In genomic region chr1:207823880-207824566, GRCh38 we compare ENCODE assay signal across 8 cellular contexts.
A peak's percentile ranks its signal among the peaks of the same experiment; 100 is the strongest.
DNase-seq lines count a peak whose midpoint lies in the region; ATAC-seq and TF ChIP-seq lines count a peak whose summit lies in the region.

No MANE protein-coding gene starts in this region.

- H3K79me2 ChIP-seq in HCT116 (ENCODE audit: insufficient read depth, low read length), result peaks cover 31% of the 10 kb centered on the region

- ATAC-seq in HCT116 (peak; percentile 70), GM21360 (IDR thresholded peaks at IDR 0.05; ENCODE audit: unreplicated experiment) (no peak)

- no peak overlapping the region for H3K4me3 ChIP-seq in HCT116 (replicated peaks in 1 of 2; ENCODE audit: low read depth in 1 of 2, low read length in 2 of 2)
- no peak overlapping the region for H3K4me3 ChIP-seq in mucosa of stomach (ENCODE audit: low read length)

- H3K9me3 ChIP-seq in HCT116 (ENCODE audit: control insufficient read depth in 1 of 2, insufficient read depth in 1 of 2, low read depth in 1 of 2, low read length in 2 of 2) (no peaks in the 10 kb centered on the region), mucosa of stomach (ENCODE audit: control insufficient read depth, low read length) (no peaks in the 10 kb centered on the region)

- no peak for TF ChIP-seq POLR2A in HCT116 (IDR thresholded peaks at IDR 0.05; ENCODE audit: borderline replicate concordance, extremely low read depth, insufficient read depth, insufficient read length)

- in situ Hi-C loops in G401 (cut with HindIII; ENCODE audit: low sequenced_read_pairs), result no loop called here

- H2AFZ ChIP-seq in HCT116 (ENCODE audit: low read depth, low read length, poor library complexity, severe bottlenecking), result no peak overlapping the region

- RAD21 ChIA-PET in HCT116 (lab: Charles Lee; ENCODE audit: low non-redundant PET in 1 of 2, low total read pairs in 2 of 2, uncharacterized antibody in 2 of 2, unreplicated experiment in 2 of 2), result no interaction called here

- H3K27ac ChIP-seq in HCT116 (ENCODE audit: low read depth, low read length) (peak overlapping the region; percentile 30; the same call in 1 of the 2 replicates), epithelial cell of prostate (peak overlapping the region; percentile 82)

- H3K27me3 ChIP-seq in HCT116 (ENCODE audit: insufficient read depth, low read length) (no peaks in the 10 kb centered on the region), mucosa of stomach (ENCODE audit: control insufficient read depth, insufficient read depth, low read length) (no peaks in the 10 kb centered on the region)

- TF ChIP-seq CTCF in HCT116 (IDR thresholded peaks at IDR 0.05 in 2 of 3, conservative IDR thresholded peaks at IDR 0.05 in 1 of 3; ENCODE audit: borderline replicate concordance in 1 of 3, insufficient read depth in 1 of 3, low read depth in 2 of 3, low read length in 2 of 3), result peak in 2 of 3 experiments; percentile 18 to 45; a peak in 2 of 6 replicates

- BruUV-seq in HCT116 (replicated peaks; lab: Mats Ljungman, UMichigan), result no TSS peak

- no peaks in the 10 kb centered on the region for H3K9me2 ChIP-seq in HCT116 (ENCODE audit: insufficient read depth)

- POLR2A ChIA-PET in HCT116 (lab: Charles Lee), result interaction anchor here (0.7 kb wide), 1 partner anchor 61 kb away, joined by 4 read pairs; no protein-coding TSS in a partner anchor

- H3K4me1 ChIP-seq in HCT116 (ENCODE audit: control insufficient read depth in 1 of 2, insufficient read depth in 2 of 2, low read length in 2 of 2) (peaks cover 8 to 11% of the 10 kb centered on the region in 2 experiments; a peak in 2 of 4 replicates), mucosa of stomach (ENCODE audit: control insufficient read depth, insufficient read depth, low read length) (peaks cover 69% of the 10 kb centered on the region)

- H3K4me2 ChIP-seq in HCT116 (ENCODE audit: low read length), result no peak overlapping the region

- H4K20me1 ChIP-seq in HCT116 (ENCODE audit: insufficient read depth), result no peaks in the 10 kb centered on the region

- intact Hi-C loops in HCT116 (cut with micrococcal nuclease), result no loop called here

- H3K9ac ChIP-seq in HCT116 (ENCODE audit: low read length), result no peak overlapping the region
- H3K9ac ChIP-seq in mucosa of stomach (ENCODE audit: low read length), result peak overlapping the region; percentile 99

- H3K36me3 ChIP-seq in HCT116 (ENCODE audit: control insufficient read depth in 1 of 2, insufficient read depth in 2 of 2, low read length in 2 of 2) (no peaks in the 10 kb centered on the region), mucosa of stomach (ENCODE audit: control insufficient read depth, insufficient read depth, low read length) (peaks cover 7% of the 10 kb centered on the region)

- no peak for TF ChIP-seq RAD21 in HCT116 (IDR thresholded peaks at IDR 0.05; ENCODE audit: low read depth)

- CTCF ChIA-PET in HCT116 (lab: Charles Lee), result interaction anchor here (0.6 to 0.9 kb wide), 3 partner anchors 22 to 96 kb away, joined by 3 to 5 read pairs (median 3); no protein-coding TSS in a partner anchor

- DNase-seq in G401 (ENCODE audit: low spot score), result peak; percentile 98
- DNase-seq in HCT116 (ENCODE audit: low read depth, low spot score), result peak; percentile 37
- peak; percentile 44 to 89 for DNase-seq in NOMO-1 (lab: John Stamatoyannopoulos, UW; ENCODE audit: unreplicated experiment in 2 of 2)
- peak; percentile 57 for DNase-seq in activated T-cell treated with anti-CD3 and anti-CD28 coated beads for 48 hours (ENCODE audit: low read depth)
- DNase-seq in epithelial cell of prostate (ENCODE audit: low read depth, low spot score), result peak; percentile 99
- peak; percentile 74 for DNase-seq in stimulated activated CD8-positive, alpha-beta memory T cell treated with anti-CD3 and anti-CD28 coated beads, Interleukin-4, amount 100 ng/mL, for 48 hours

TF ChIP-seq in HCT116, 20 proteins besides CTCF, POLR2A, EP300 and RAD21:
- TF ChIP-seq TCF7L2 (IDR thresholded peaks at IDR 0.05; ENCODE audit: borderline replicate concordance, extremely low read depth, insufficient read depth, insufficient read length) (peak; percentile 36), ZFX (IDR thresholded peaks at IDR 0.05) (no peak)

Comparison
In these comparisons a context has a peak if more than half of its experiments do, and no peak if none do; other contexts are left out.
1. DNase-seq: peak in every context shown above with its lines; median percentile 99 in epithelial cell of prostate; 98 in G401; 74 in stimulated activated CD8-positive, alpha-beta memory T cell treated with anti-CD3 and anti-CD28 coated beads, Interleukin-4, amount 100 ng/mL, for 48 hours; 66 in NOMO-1; 57 in activated T-cell treated with anti-CD3 and anti-CD28 coated beads for 48 hours; 37 in HCT116.